38 cellular contexts compared by ENCODE assay signal in the genomic region with DNA sequence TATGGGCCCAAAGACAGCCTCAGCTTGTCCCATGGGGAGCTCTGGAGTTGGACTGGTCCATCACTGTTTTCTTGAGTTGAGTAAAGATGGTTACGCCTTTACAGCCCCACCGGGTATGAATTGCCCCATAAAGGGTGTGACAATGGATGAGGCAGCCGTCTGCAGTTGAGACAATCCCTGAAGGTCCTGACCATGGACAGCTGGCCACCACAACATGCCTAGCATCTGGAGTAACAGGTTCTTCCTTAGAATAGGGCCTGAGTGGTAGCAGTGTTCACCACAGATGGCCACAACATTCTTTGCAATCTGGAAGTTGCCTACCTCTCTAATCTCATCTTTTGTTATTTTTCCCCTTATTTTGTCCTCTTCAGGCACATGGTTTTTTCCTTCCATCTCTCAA. TPM values are rescaled to one million over a fixed set of nuclear protein-coding genes. Genes with fewer than 3 reads are reported as not detected.
"Had no signal": no experiment of that assay in that cellular context is flagged by ENCODE, and none has a peak within 500 bp of the region (broad histone marks: within the 10 kb centered on the region; RNA-seq: fewer than 3 reads in every experiment).

No MANE protein-coding gene starts in this region.

- H3K9me3 ChIP-seq: adrenal gland, body of pancreas, breast epithelium had no signal

- FAIRE-seq: astrocyte, TTC549 had no signal

- DNase-seq: activated B cell treated with CpG ODN at 0.5 μM for 24 hours; activated CD4-positive, alpha-beta memory T cell treated with anti-CD3 and anti-CD28 coated beads for 36 hours; activated CD4-positive, alpha-beta T cell treated with anti-CD3 and anti-CD28 coated beads for 4 hours; activated CD4-positive, alpha-beta T cell treated with anti-CD3 and anti-CD28 coated beads, Interleukin-2, amount 10 ng/mL, durations not matched to agents 24 days and 14 days; activated CD4-positive, alpha-beta T cell treated with anti-CD3 and anti-CD28 coated beads, Interleukin-2, amount 50 U/mL, for 1 hour; activated CD4-positive, alpha-beta T cell treated with anti-CD3 and anti-CD28 coated beads, Interleukin-2, amount 50 U/mL, for 4 hours; activated CD4-positive, CD25-positive, alpha-beta regulatory T cell treated with anti-CD3 and anti-CD28 coated beads, Interleukin-2, amount 50 U/mL, for 72 hours; activated CD8-positive, alpha-beta memory T cell treated with anti-CD3 and anti-CD28 coated beads, Interleukin-2, amount 50 U/mL, for 4 hours; activated CD8-positive, alpha-beta T cell treated with anti-CD3 and anti-CD28 coated beads for 36 hours; activated effector memory CD4-positive, alpha-beta T cell treated with anti-CD3 and anti-CD28 coated beads, Interleukin-2, amount 50 U/mL, for 16 hours; activated gamma-delta T cell treated with Interleukin-2 at 50 U/mL for 16 hours; activated naive CD4-positive, alpha-beta T cell; activated naive CD4-positive, alpha-beta T cell treated with anti-CD3 and anti-CD28 coated beads for 36 hours; activated naive CD4-positive, alpha-beta T cell treated with anti-CD3 and anti-CD28 coated beads, Interleukin-2, amount 50 U/mL, for 16 hours; activated naive CD8-positive, alpha-beta T cell treated with anti-CD3 and anti-CD28 coated beads for 36 hours; activated T-cell treated with anti-CD3 and anti-CD28 coated beads for 4 hours; activated T-cell treated with anti-CD3 and anti-CD28 coated beads, Interleukin-2, amount 50 U/mL, for 1 hour; activated T-cell treated with anti-CD3 and anti-CD28 coated beads, Interleukin-2, amount 50 U/mL, for 4 hours; activated T-cell treated with anti-CD3 and anti-CD28 coated beads, Interleukin-2, amount 50 U/mL, for 72 hours; adrenal gland; amniotic stem cell; aorta; body of pancreas; brain microvascular endothelial cell; caudate nucleus; T-cell; T-helper 17 cell had no signal

- H3K27me3 ChIP-seq: adrenal gland, body of pancreas, brain microvascular endothelial cell, breast epithelium, cardiac muscle cell had no signal

- H3K4me3 ChIP-seq: adrenal gland, body of pancreas, breast epithelium, cardiac muscle cell had no signal

- H3K36me3 ChIP-seq: adrenal gland, brain microvascular endothelial cell, breast epithelium, cardiac muscle cell had no signal

- H3K4me1 ChIP-seq: body of pancreas, breast epithelium had no signal

- H3K27ac ChIP-seq: adrenal gland, body of pancreas, brain microvascular endothelial cell, breast epithelium, cardiac muscle cell, VCaP had no signal

RNA-seq across cellular contexts. Expression of gene HS3ST2, which starts 51.5 kb away (rescaled TPM):
- total RNA-seq: activated B cell treated with CpG ODN at 0.5 μM for 24 hours; activated CD4-positive, alpha-beta memory T cell treated with anti-CD3 and anti-CD28 coated beads for 36 hours; activated CD4-positive, alpha-beta T cell treated with anti-CD3 and anti-CD28 coated beads, Interleukin-2, amount 10 ng/mL, durations not matched to agents 24 days and 14 days; activated CD8-positive, alpha-beta memory T cell treated with anti-CD3 and anti-CD28 coated beads for 36 hours; activated CD8-positive, alpha-beta T cell treated with anti-CD3 and anti-CD28 coated beads for 36 hours; activated naive CD4-positive, alpha-beta T cell treated with anti-CD3 and anti-CD28 coated beads for 36 hours; activated naive CD4-positive, alpha-beta T cell treated with anti-CD3 and anti-CD28 coated beads, Interleukin-2, amount 50 U/mL, for 72 hours; activated naive CD8-positive, alpha-beta T cell treated with anti-CD3 and anti-CD28 coated beads for 36 hours; activated T-cell treated with anti-CD3 and anti-CD28 coated beads, Interleukin-2, amount 50 U/mL, for 4 hours; activated T-cell treated with anti-CD3 and anti-CD28 coated beads, Interleukin-2, amount 50 U/mL, for 72 hours; activated T-helper 1 cell treated with anti-CD3 and anti-CD28 coated beads, Interleukin-12 subunit alpha, Interleukin-12 subunit beta, Interleukin-2, Interleukin-4 antibody, amounts not matched to agents 30 ng/mL and 10 ng/mL and 1 ng/mL, durations not matched to agents 14 hours and 24 hours and 36 hours; activated T-helper 17 cell treated with anti-CD3 and anti-CD28 coated beads, Interleukin-2, amount 50 U/mL, for 72 hours; cardiac muscle cell; T-cell; T-helper 1 cell treated with Interleukin-12 subunit alpha and Interleukin-12 subunit beta and Interleukin-4 antibody, amounts not matched to agents 30 ng/mL and 1 ng/mL, for 36 hours; T-helper 17 cell; T-helper 2 cell treated with Interferon-gamma antibody and Interleukin-4, amounts not matched to agents 100 ng/mL and 5 ng/mL, for 36 hours had no signal
- polyA plus RNA-seq: cardiac muscle cell had no signal
